Comparison of ENCODE assay signal across 1 cellular context in genomic region chr17:32909787-32910369, GRCh38.
TF ChIP-seq lines count a peak whose summit lies in the region.

No MANE protein-coding gene starts in this region.

TF ChIP-seq in WTC11, 78 proteins besides CTCF, POLR2A, EP300 and RAD21 (continued from another document):
- TF ChIP-seq ZNF532 (CRISPR knock-in tag; IDR thresholded peaks at IDR 0.05; ENCODE audit: borderline replicate concordance) (no peak), ETV6 (CRISPR knock-in tag; IDR thresholded peaks at IDR 0.05) (no peak), RORB (CRISPR knock-in tag; IDR thresholded peaks at IDR 0.05) (no peak), ZNF263 (CRISPR knock-in tag; IDR thresholded peaks at IDR 0.05; ENCODE audit: low read depth) (no peak), ZNF121 (CRISPR knock-in tag; IDR thresholded peaks at IDR 0.05) (no peak), FOXJ3 (CRISPR knock-in tag; IDR thresholded peaks at IDR 0.05; ENCODE audit: borderline replicate concordance) (no peak), ATF2 (CRISPR knock-in tag; IDR thresholded peaks at IDR 0.05; ENCODE audit: borderline replicate concordance, low read depth) (no peak), ZNF425 (CRISPR knock-in tag; conservative IDR thresholded peaks at IDR 0.05) (no peak), MYBL2 (CRISPR knock-in tag; IDR thresholded peaks at IDR 0.05) (no peak), NFE2L1 (CRISPR knock-in tag; IDR thresholded peaks at IDR 0.05) (no peak), ATF6 (CRISPR knock-in tag; IDR thresholded peaks at IDR 0.05) (no peak), USF2 (CRISPR knock-in tag; IDR thresholded peaks at IDR 0.05) (no peak)
TF ChIP-seq in WTC11: peak in this region for 0.
